In the genomic region with DNA sequence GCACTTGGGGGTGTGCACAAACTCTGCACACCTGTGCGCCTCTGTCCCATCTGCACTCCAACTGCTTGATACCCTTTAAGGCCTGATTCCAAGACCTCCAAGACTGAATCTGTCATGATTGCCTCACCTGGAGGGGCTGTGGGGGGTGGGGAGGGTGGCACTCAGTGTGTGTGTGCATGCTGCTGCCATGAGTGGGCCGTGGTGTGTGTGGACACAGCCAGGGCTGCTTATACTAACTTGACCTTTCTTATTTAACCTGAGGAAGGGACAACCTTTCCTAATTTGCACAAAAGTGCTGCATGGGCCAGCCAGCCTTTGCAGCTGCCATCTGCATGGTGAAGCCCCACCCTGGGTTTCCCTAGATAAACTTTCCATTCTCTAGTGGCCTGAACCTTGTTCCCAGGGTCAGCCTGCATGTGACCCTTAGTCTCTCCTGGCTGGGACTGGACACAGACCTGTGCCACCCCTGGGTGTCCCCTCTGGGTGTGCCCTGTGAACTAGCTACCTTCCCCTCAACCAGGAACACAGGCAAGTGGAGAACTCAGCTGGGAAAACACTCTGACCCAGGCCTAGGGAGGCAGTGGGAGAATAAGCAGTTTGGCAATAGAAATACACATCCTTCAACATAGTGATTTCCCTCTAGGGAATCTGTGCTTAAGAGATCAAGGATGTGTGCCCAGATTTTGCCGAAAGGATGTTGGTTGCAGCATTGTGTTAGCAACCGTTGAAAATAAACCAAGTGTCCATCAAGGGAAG, we compare ENCODE assay signal across 11 cellular contexts. TPM values are rescaled to one million over a fixed set of nuclear protein-coding genes. Genes with fewer than 3 reads are reported as not detected.
DNase-seq lines count a peak whose midpoint lies in the region; ATAC-seq and TF ChIP-seq lines count a peak whose summit lies in the region.
"Had no signal": no experiment of that assay in that cellular context is flagged by ENCODE, and none has a peak within 500 bp of the region (broad histone marks: within the 10 kb centered on the region; RNA-seq: fewer than 3 reads in every experiment).

No MANE protein-coding gene starts in this region.

- TF ChIP-seq CTCF in coronary artery (IDR thresholded peaks at IDR 0.05) (no peak), thoracic aorta (IDR thresholded peaks at IDR 0.05) (no peak), brain microvascular endothelial cell (IDR thresholded peaks at IDR 0.05; ENCODE audit: low read depth, low read length, missing control alignments) (no peak)

- H3K36me3 ChIP-seq in thoracic aorta (no peaks in the 10 kb centered on the region), brain microvascular endothelial cell (replicated peaks) (no peaks in the 10 kb centered on the region)

- H3K4me1 ChIP-seq in thoracic aorta (ENCODE audit: control insufficient read depth in 1 of 2, low read depth in 2 of 2): peaks cover 9 to 40% of the 10 kb centered on the region in 2 donors

- intact Hi-C loops in sciatic nerve (cut with DNase I): no loop called here

- in situ Hi-C loops in brain microvascular endothelial cell (cut with HindIII; ENCODE audit: low pct_ligation_motif_present, low sequenced_read_pairs): no loop called here

- peak; percentile 9 for DNase-seq in NCI-H1436 (lab: John Stamatoyannopoulos, UW)
- DNase-seq in NCI-H1436 treated with DMSO at 0.1 percent for 48 hours (lab: John Stamatoyannopoulos, UW): no peak
- DNase-seq in coronary artery (ENCODE audit: low spot score): no peak
- DNase-seq in iPS-NIHi7 (ENCODE audit: extremely low spot score): peak; percentile 2
- DNase-seq in thoracic aorta (ENCODE audit: low spot score): no peak
- no peak for DNase-seq in brain microvascular endothelial cell
- DNase-seq in sciatic nerve (ENCODE audit: low spot score): no peak
- DNase-seq: cortex of kidney, SHP77 treated with DMSO at 0.1 percent for 48 hours had no signal

- ATAC-seq in thoracic aorta (ENCODE audit: insufficient number of reproducible peaks, low FRiP score, low read depth) (peak; percentile 56), HG03139 (IDR thresholded peaks at IDR 0.05; ENCODE audit: unreplicated experiment) (no peak), sciatic nerve (no peak)

- H3K4me3 ChIP-seq in coronary artery (no peak overlapping the region), thoracic aorta (no peak overlapping the region), brain microvascular endothelial cell (ENCODE audit: low read depth, low read length) (no peak overlapping the region)
- H3K4me3 ChIP-seq: skin epidermis had no signal

- H3K9me3 ChIP-seq in thoracic aorta: no peaks in the 10 kb centered on the region

- H3K27me3 ChIP-seq in thoracic aorta (replicated peaks; ENCODE audit: insufficient read depth) (no peaks in the 10 kb centered on the region), brain microvascular endothelial cell (replicated peaks) (no peaks in the 10 kb centered on the region)

- peak overlapping the region; percentile 6 to 88 for H3K27ac ChIP-seq in coronary artery
- H3K27ac ChIP-seq in thoracic aorta: peak overlapping the region; percentile 35 to 70
- no peak overlapping the region for H3K27ac ChIP-seq in brain microvascular endothelial cell

RNA-seq across cellular contexts. Expression of gene DKK3, which starts 45.4 kb away (rescaled TPM):
- total RNA-seq in thoracic aorta (100 to 1,000 TPM; 732 to 847 TPM), sciatic nerve (201 TPM)

RNA-seq across cellular contexts. Expression of gene MICAL2, which starts 56.6 kb away (rescaled TPM):
- 100 to 1,000 TPM; 791 to 989 TPM for total RNA-seq in thoracic aorta
- 92.4 TPM for total RNA-seq in sciatic nerve

Comparison
In these comparisons a context has a peak if more than half of its experiments do, and no peak if none do; other contexts are left out.
1. DNase-seq: peak in NCI-H1436 (single experiment) and iPS-NIHi7 (single experiment); none in NCI-H1436 treated with DMSO at 0.1 percent for 48 hours (single experiment), coronary artery (single experiment), thoracic aorta (single experiment), brain microvascular endothelial cell (single experiment) and sciatic nerve (single experiment).